ENCODE assay signal across 19 cellular contexts in genomic region chr1:201518105-201518504, GRCh38.
"Had no signal": no experiment of that assay in that cellular context is flagged by ENCODE, and none has a peak within 500 bp of the region (broad histone marks: within the 10 kb centered on the region; RNA-seq: fewer than 3 reads in every experiment).

No MANE protein-coding gene starts in this region.

- H3K36me3 Mint-ChIP-seq: brain, natural killer cell had no signal

- H3K27me3 Mint-ChIP-seq: activated T-cell treated with anti-CD3 and anti-CD28 coated beads, Interleukin-2, amount 50 U/mL, for 24 hours had no signal

- H3K4me3 ChIP-seq: mucosa of descending colon, psoas muscle, right lobe of liver, upper lobe of left lung had no signal

- H3K27ac Mint-ChIP-seq: activated T-cell treated with anti-CD3 and anti-CD28 coated beads, Interleukin-2, amount 50 U/mL, for 24 hours; brain; natural killer cell; T-helper 1 cell treated with Interleukin-12 subunit alpha and Interleukin-12 subunit beta and Interleukin-4 antibody, amounts not matched to agents 30 μg/mL and 1 μg/mL, for 36 hours had no signal

- H3K4me1 Mint-ChIP-seq: natural killer cell had no signal

- H3K9me3 Mint-ChIP-seq: activated naive CD4-positive, alpha-beta T cell treated with anti-CD3 and anti-CD28 coated beads, Interleukin-2, amount 50 U/mL, for 72 hours; activated T-cell treated with anti-CD3 and anti-CD28 coated beads, Interleukin-2, amount 50 U/mL, for 24 hours; T-helper 1 cell treated with Interleukin-12 subunit alpha and Interleukin-12 subunit beta and Interleukin-4 antibody, amounts not matched to agents 30 μg/mL and 1 μg/mL, for 36 hours had no signal

- H3K36me3 ChIP-seq: right lobe of liver, upper lobe of left lung had no signal

- H3K27me3 ChIP-seq: right lobe of liver, upper lobe of left lung had no signal

- H3K9me3 ChIP-seq: mucosa of descending colon, psoas muscle, right lobe of liver, upper lobe of left lung had no signal

- DNase-seq: activated CD4-positive, alpha-beta T cell treated with anti-CD3 and anti-CD28 coated beads, Interleukin-2, amount 50 U/mL, for 1 hour; activated CD4-positive, CD25-positive, alpha-beta regulatory T cell; activated effector memory CD4-positive, alpha-beta T cell treated with anti-CD3 and anti-CD28 coated beads, Interleukin-2, amount 50 U/mL, for 16 hours; activated T-cell treated with anti-CD3 and anti-CD28 coated beads, Interleukin-2, amount 50 U/mL, for 24 hours; amniotic stem cell; dermis blood vessel endothelial cell; erythroblast; natural killer cell; nucleus accumbens; psoas muscle; right lobe of liver; stimulated activated CD4-positive, alpha-beta T cell treated with anti-CD3 and anti-CD28 coated beads, Interleukin-2, amount 100 ng/mL, for 24 hours; stimulated activated naive CD4-positive, alpha-beta T cell; substantia nigra; upper lobe of left lung had no signal

- H3K4me3 Mint-ChIP-seq: activated T-cell treated with anti-CD3 and anti-CD28 coated beads, Interleukin-2, amount 50 U/mL, for 24 hours; natural killer cell; T-helper 1 cell treated with Interleukin-12 subunit alpha and Interleukin-12 subunit beta and Interleukin-4 antibody, amounts not matched to agents 30 μg/mL and 1 μg/mL, for 36 hours had no signal

- H3K27ac ChIP-seq: psoas muscle, right lobe of liver, upper lobe of left lung had no signal

- H3K4me1 ChIP-seq: psoas muscle, right lobe of liver had no signal
